9 cellular contexts compared by ENCODE assay signal in the genomic region with DNA sequence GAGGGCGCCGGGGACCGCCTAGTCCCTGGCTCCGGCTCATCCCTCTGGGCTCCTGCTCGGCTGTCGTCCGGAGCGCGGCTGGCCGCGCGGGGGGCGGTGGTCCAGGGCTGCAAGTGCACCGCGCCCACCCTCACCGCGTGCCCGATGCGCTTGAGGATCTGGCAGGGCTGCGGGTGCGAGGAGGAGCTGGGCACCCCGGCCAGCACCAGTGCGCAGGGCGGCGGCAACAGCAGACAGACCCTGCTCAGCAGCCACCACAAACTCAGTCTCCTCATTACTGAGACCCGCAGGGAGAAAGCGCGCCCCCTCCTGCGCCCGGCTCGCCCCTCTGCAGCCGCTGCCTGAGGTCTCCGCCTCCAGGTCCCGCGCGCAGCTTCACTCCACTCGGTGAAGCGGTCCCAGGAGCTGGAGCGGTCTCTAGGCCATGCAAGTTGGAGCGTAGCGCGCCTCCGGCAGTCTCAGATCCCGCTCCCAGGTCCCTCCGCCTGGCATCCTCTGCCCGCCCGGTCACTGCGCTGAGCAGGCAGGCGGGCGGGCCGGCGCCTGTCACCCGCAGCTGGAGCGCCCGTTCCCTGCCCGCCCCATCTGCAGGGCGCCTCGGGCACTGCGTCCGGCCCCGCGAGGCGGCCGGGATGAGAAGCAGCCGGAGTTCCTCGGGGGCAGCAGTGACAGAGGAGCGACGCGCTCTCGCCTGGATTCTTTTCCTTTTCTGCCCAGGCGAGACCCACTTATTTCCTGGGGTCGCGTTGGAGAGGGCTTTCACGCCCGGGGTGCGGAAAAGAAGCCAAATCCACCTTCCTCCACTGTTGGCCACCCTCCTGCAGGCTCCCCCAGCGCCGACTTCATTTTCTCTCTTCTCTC. TPM values are rescaled to one million over a fixed set of nuclear protein-coding genes. Genes with fewer than 3 reads are reported as not detected.
DNase-seq lines count a peak whose midpoint lies in the region; ATAC-seq and TF ChIP-seq lines count a peak whose summit lies in the region.
"Had no signal": no experiment of that assay in that cellular context is flagged by ENCODE, and none has a peak within 500 bp of the region (broad histone marks: within the 10 kb centered on the region; RNA-seq: fewer than 3 reads in every experiment).

No MANE protein-coding gene starts in this region.

- DNase-seq in HPDE6-E6E7 (ENCODE audit: extremely low spot score), result peak; percentile 3
- DNase-seq in Peyer's patch, result peak in 1 of 3 donors; percentile 49
- DNase-seq in activated T-helper 2 cell treated with anti-CD3 and anti-CD28 coated beads, Interferon-gamma antibody, Interleukin-2, Interleukin-4, amounts not matched to agents 10 μg/mL and 5 μg/mL and 100 μg/mL, durations not matched to agents 14 hours and 24 hours and 36 hours (ENCODE audit: low spot score), result no peak
- no peak for DNase-seq in MM.1S
- DNase-seq in NOMO-1 treated with dmso at 0.1 percent for 144 hours (lab: John Stamatoyannopoulos, UW; ENCODE audit: unreplicated experiment), result no peak

- intact Hi-C loops in activated T-helper 2 cell treated with anti-CD3 and anti-CD28 coated beads, Interferon-gamma antibody, Interleukin-2, Interleukin-4, amounts not matched to agents 10 μg/mL and 5 μg/mL and 100 μg/mL, durations not matched to agents 14 hours and 24 hours and 36 hours (cut with micrococcal nuclease), result no loop called here

- H3F3A ChIP-seq in MM.1S (ENCODE audit: insufficient read depth, low read length), result no peaks in the 10 kb centered on the region

- TF ChIP-seq POLR2A in Peyer's patch (IDR thresholded peaks at IDR 0.05), result no peak

- H3K4me3 Mint-ChIP-seq in activated T-helper 2 cell treated with anti-CD3 and anti-CD28 coated beads, Interferon-gamma antibody, Interleukin-2, Interleukin-4, amounts not matched to agents 10 μg/mL and 5 μg/mL and 100 μg/mL, durations not matched to agents 14 hours and 24 hours and 36 hours (ENCODE audit: low read depth), result no peak overlapping the region

- H3K4me3 ChIP-seq in Peyer's patch (peak overlapping the region; percentile 9 to 47 (median 30)), iPS-11a (ENCODE audit: low read depth, low read length) (peak overlapping the region; percentile 46), skeletal muscle tissue (ENCODE audit: low read length in 3 of 3) (peak overlapping the region; percentile 58 to 70 (median 60)), MM.1S (ENCODE audit: low read length) (no peak overlapping the region)

- H3K27ac ChIP-seq in Peyer's patch (no peak overlapping the region), skeletal muscle tissue (ENCODE audit: low read depth, low read length) (no peak overlapping the region), MM.1S (ENCODE audit: low read length) (no peak overlapping the region)

- H3K9ac ChIP-seq in skeletal muscle tissue (ENCODE audit: low read depth in 1 of 3, low read length in 3 of 3) (peak overlapping the region in 1 of 3 donors; percentile 54), MM.1S (ENCODE audit: low read length) (no peak overlapping the region)

- no peaks in the 10 kb centered on the region for H4K20me1 ChIP-seq in MM.1S (ENCODE audit: insufficient read depth, low read length)

- peak in 3 of 6 experiments; percentile 24 to 39 (median 27) for TF ChIP-seq CTCF in Peyer's patch (IDR thresholded peaks at IDR 0.05)
- no peak for TF ChIP-seq CTCF in MM.1S (IDR thresholded peaks at IDR 0.05; ENCODE audit: low read length)

- H3K36me3 Mint-ChIP-seq in activated T-helper 2 cell treated with anti-CD3 and anti-CD28 coated beads, Interferon-gamma antibody, Interleukin-2, Interleukin-4, amounts not matched to agents 10 μg/mL and 5 μg/mL and 100 μg/mL, durations not matched to agents 14 hours and 24 hours and 36 hours (ENCODE audit: low read depth), result no peaks in the 10 kb centered on the region

- ATAC-seq in HG03439 (IDR thresholded peaks at IDR 0.05; ENCODE audit: unreplicated experiment), result no peak

- no peak overlapping the region for H3K27ac Mint-ChIP-seq in activated T-helper 2 cell treated with anti-CD3 and anti-CD28 coated beads, Interferon-gamma antibody, Interleukin-2, Interleukin-4, amounts not matched to agents 10 μg/mL and 5 μg/mL and 100 μg/mL, durations not matched to agents 14 hours and 24 hours and 36 hours

- no peaks in the 10 kb centered on the region for H3K9me3 Mint-ChIP-seq in activated T-helper 2 cell treated with anti-CD3 and anti-CD28 coated beads, Interferon-gamma antibody, Interleukin-2, Interleukin-4, amounts not matched to agents 10 μg/mL and 5 μg/mL and 100 μg/mL, durations not matched to agents 14 hours and 24 hours and 36 hours

- no peak overlapping the region for H3K4me2 ChIP-seq in MM.1S (ENCODE audit: low read depth, low read length)

- H3K4me1 Mint-ChIP-seq in activated T-helper 2 cell treated with anti-CD3 and anti-CD28 coated beads, Interferon-gamma antibody, Interleukin-2, Interleukin-4, amounts not matched to agents 10 μg/mL and 5 μg/mL and 100 μg/mL, durations not matched to agents 14 hours and 24 hours and 36 hours (ENCODE audit: low read depth), result peaks cover 3% of the 10 kb centered on the region

- H3K4me1 ChIP-seq in Peyer's patch, result peaks cover 0 to 17% (median 0%) of the 10 kb centered on the region in 4 donors
- H3K4me1 ChIP-seq in skeletal muscle tissue (ENCODE audit: control insufficient read depth in 3 of 3, insufficient read depth in 3 of 3, low read length in 3 of 3), result peaks cover 10 to 17% (median 12%) of the 10 kb centered on the region in 3 donors
- no peaks in the 10 kb centered on the region for H3K4me1 ChIP-seq in MM.1S (ENCODE audit: low read length)

- H3K36me3 ChIP-seq in Peyer's patch (no peaks in the 10 kb centered on the region), skeletal muscle tissue (ENCODE audit: control insufficient read depth in 3 of 3, insufficient read depth in 3 of 3, low read length in 3 of 3) (no peaks in the 10 kb centered on the region), MM.1S (replicated peaks; ENCODE audit: insufficient read depth, low read length) (no peaks in the 10 kb centered on the region)

- no peaks in the 10 kb centered on the region for H3K9me3 ChIP-seq in Peyer's patch
- H3K9me3 ChIP-seq in skeletal muscle tissue (ENCODE audit: control insufficient read depth in 3 of 3, low read length in 3 of 3), result no peaks in the 10 kb centered on the region
- no peaks in the 10 kb centered on the region for H3K9me3 ChIP-seq in MM.1S (replicated peaks; ENCODE audit: insufficient read depth, low read length)

- no peaks in the 10 kb centered on the region for H3K79me2 ChIP-seq in MM.1S (ENCODE audit: low read length)

- H2AFZ ChIP-seq in MM.1S (ENCODE audit: low read length), result no peak overlapping the region

- no peaks in the 10 kb centered on the region for H3K9me2 ChIP-seq in MM.1S (replicated peaks; ENCODE audit: insufficient read depth, low read length)

- peaks cover 42% of the 10 kb centered on the region for H3K27me3 Mint-ChIP-seq in activated T-helper 2 cell treated with anti-CD3 and anti-CD28 coated beads, Interferon-gamma antibody, Interleukin-2, Interleukin-4, amounts not matched to agents 10 μg/mL and 5 μg/mL and 100 μg/mL, durations not matched to agents 14 hours and 24 hours and 36 hours (ENCODE audit: low read depth)

- H3K27me3 ChIP-seq in Peyer's patch, result peaks cover 0 to 28% of the 10 kb centered on the region in 2 donors
- peaks cover 38 to 48% (median 44%) of the 10 kb centered on the region in 3 donors for H3K27me3 ChIP-seq in skeletal muscle tissue (ENCODE audit: control insufficient read depth in 3 of 3, insufficient read depth in 3 of 3, low read length in 3 of 3)
- H3K27me3 ChIP-seq in MM.1S (replicated peaks; ENCODE audit: insufficient read depth, low read length), result no peaks in the 10 kb centered on the region

RNA-seq across cellular contexts. Expression of gene GRIN3A, which starts 0.5 kb away (rescaled TPM):
- total RNA-seq in Peyer's patch (under 1 TPM in 2 of 4 donors, not detected in 2; 0.09 to 0.27 TPM), skeletal muscle tissue (0.52 TPM)
- not detected in 2 replicates for total RNA-seq in activated T-helper 2 cell treated with anti-CD3 and anti-CD28 coated beads, Interferon-gamma antibody, Interleukin-2, Interleukin-4, amounts not matched to agents 10 μg/mL and 5 μg/mL and 100 μg/mL, durations not matched to agents 14 hours and 24 hours and 36 hours
- total RNA-seq: renal cortical epithelial cell had no signal
